Comparison of ENCODE assay signal across 1 cellular context in genomic region chr19:33152178-33152577, GRCh38.
TF ChIP-seq lines count a peak whose summit lies in the region.

No MANE protein-coding gene starts in this region.

TF ChIP-seq in A549, 52 proteins besides CTCF, POLR2A, EP300 and RAD21 (continued from another document):
- no peak for TF ChIP-seq REST (IDR thresholded peaks at IDR 0.05)
- peak; percentile 36 to 52; a peak in 3 of 4 replicates for TF ChIP-seq CEBPB (IDR thresholded peaks at IDR 0.05)
